8 cellular contexts compared by ENCODE assay signal in genomic region chr22:46076651-46077339, GRCh38.
DNase-seq lines count a peak whose midpoint lies in the region; ATAC-seq and TF ChIP-seq lines count a peak whose summit lies in the region.

No MANE protein-coding gene starts in this region.

- peaks cover 54 to 78% of the 10 kb centered on the region in 2 experiments for H3K4me1 ChIP-seq in HCT116 (ENCODE audit: control insufficient read depth in 1 of 2, insufficient read depth in 2 of 2, low read length in 2 of 2)
- peaks cover 0 to 75% of the 10 kb centered on the region in 2 donors for H3K4me1 ChIP-seq in right atrium auricular region
- H3K4me1 ChIP-seq in stomach: peaks cover 50 to 80% (median 69%) of the 10 kb centered on the region in 4 donors
- H3K4me1 ChIP-seq in Karpas-422 (ENCODE audit: low read length): peaks cover 21% of the 10 kb centered on the region

- H3K79me2 ChIP-seq in HCT116 (ENCODE audit: insufficient read depth, low read length) (peaks cover 100% of the 10 kb centered on the region), Karpas-422 (ENCODE audit: low read length) (peaks cover 96% of the 10 kb centered on the region)

- TF ChIP-seq POLR2A in HCT116 (IDR thresholded peaks at IDR 0.05; ENCODE audit: borderline replicate concordance, extremely low read depth, insufficient read depth, insufficient read length) (no peak), stomach (IDR thresholded peaks at IDR 0.05) (no peak)

- H3K4me3 Mint-ChIP-seq in activated CD8-positive, alpha-beta T cell treated with anti-CD3 and anti-CD28 coated beads, Interleukin-2, amount 10 ng/mL, durations not matched to agents 7 days and 5 days: no peak overlapping the region

- peaks cover 7 to 47% of the 10 kb centered on the region in 2 experiments for H3K36me3 ChIP-seq in HCT116 (ENCODE audit: control insufficient read depth in 1 of 2, insufficient read depth in 2 of 2, low read length in 2 of 2)
- H3K36me3 ChIP-seq in right atrium auricular region: no peaks in the 10 kb centered on the region
- H3K36me3 ChIP-seq in stomach: peaks cover 0 to 12% (median 0%) of the 10 kb centered on the region in 4 donors
- peaks cover 6% of the 10 kb centered on the region; the same call in 1 of the 2 replicates for H3K36me3 ChIP-seq in Karpas-422 (ENCODE audit: insufficient read depth, low read length)

- no peaks in the 10 kb centered on the region for H3K27me3 ChIP-seq in HCT116 (ENCODE audit: insufficient read depth, low read length)
- H3K27me3 ChIP-seq in right atrium auricular region: no peaks in the 10 kb centered on the region
- H3K27me3 ChIP-seq in stomach: no peaks in the 10 kb centered on the region
- no peaks in the 10 kb centered on the region for H3K27me3 ChIP-seq in Karpas-422 (ENCODE audit: low read length)

- H3K9me2 ChIP-seq in HCT116 (ENCODE audit: insufficient read depth) (no peaks in the 10 kb centered on the region), Karpas-422 (replicated peaks; ENCODE audit: insufficient read depth, low read length) (no peaks in the 10 kb centered on the region)

- BruUV-seq in HCT116 (replicated peaks; lab: Mats Ljungman, UMichigan): no TSS peak

- H3K4me1 Mint-ChIP-seq in activated CD8-positive, alpha-beta T cell treated with anti-CD3 and anti-CD28 coated beads, Interleukin-2, amount 10 ng/mL, durations not matched to agents 7 days and 5 days (ENCODE audit: low read depth): peaks cover 29% of the 10 kb centered on the region

- H3K4me2 ChIP-seq in HCT116 (ENCODE audit: low read length) (peak overlapping the region; percentile 99), Karpas-422 (ENCODE audit: low read depth, low read length, poor library complexity, severe bottlenecking) (no peak overlapping the region)

- H3K27ac ChIP-seq in HCT116 (ENCODE audit: low read depth, low read length): peak overlapping the region; percentile 100
- H3K27ac ChIP-seq in right atrium auricular region: peak overlapping the region; percentile 97 to 99
- H3K27ac ChIP-seq in stomach: peak overlapping the region; percentile 83 to 100 (median 99)
- no peak overlapping the region for H3K27ac ChIP-seq in Karpas-422 (ENCODE audit: low read length)

- no peak for TF ChIP-seq EP300 in stomach (IDR thresholded peaks at IDR 0.05)

- intact Hi-C loops in HCT116 (cut with micrococcal nuclease): no loop called here
- intact Hi-C loops in stomach (cut with DNase I; ENCODE audit: low total_unique reads): loop anchor here (10.0 kb wide), 1 partner anchor 62 kb away; no protein-coding TSS in a partner anchor

- peaks cover 1% of the 10 kb centered on the region for H3K36me3 Mint-ChIP-seq in activated CD8-positive, alpha-beta T cell treated with anti-CD3 and anti-CD28 coated beads, Interleukin-2, amount 10 ng/mL, durations not matched to agents 7 days and 5 days (ENCODE audit: low read depth)

- H3K4me3 ChIP-seq in HCT116 (replicated peaks in 1 of 2; ENCODE audit: low read depth in 1 of 2, low read length in 2 of 2): peak overlapping the region; percentile 64 to 90
- H3K4me3 ChIP-seq in astrocyte of the spinal cord (ENCODE audit: low read depth, low read length): peak overlapping the region; percentile 86
- peak overlapping the region; percentile 59 to 86 for H3K4me3 ChIP-seq in right atrium auricular region
- H3K4me3 ChIP-seq in stomach: peak overlapping the region; percentile 59 to 91 (median 80)
- H3K4me3 ChIP-seq in Karpas-422 (ENCODE audit: low read length): no peak overlapping the region

- RAD21 ChIA-PET in HCT116 (lab: Charles Lee; ENCODE audit: low non-redundant PET in 1 of 2, low total read pairs in 2 of 2, uncharacterized antibody in 2 of 2, unreplicated experiment in 2 of 2): no interaction called here

- DNase-seq in HCT116 (ENCODE audit: low read depth, low spot score) (no peak), astrocyte of the spinal cord (ENCODE audit: low read depth, low spot score) (no peak), right atrium auricular region (ENCODE audit: low spot score) (peak; percentile 66), stomach (peak; percentile 59), AML-193 (lab: John Stamatoyannopoulos, UW) (no peak), G401 (ENCODE audit: low spot score) (no peak), Karpas-422 (no peak)
- no peak for DNase-seq in activated CD8-positive, alpha-beta T cell treated with anti-CD3 and anti-CD28 coated beads, Interleukin-2, amount 10 ng/mL, durations not matched to agents 7 days and 5 days

- H3K27ac Mint-ChIP-seq in activated CD8-positive, alpha-beta T cell treated with anti-CD3 and anti-CD28 coated beads, Interleukin-2, amount 10 ng/mL, durations not matched to agents 7 days and 5 days: no peak overlapping the region

- H3K9me3 ChIP-seq in HCT116 (ENCODE audit: control insufficient read depth in 1 of 2, insufficient read depth in 1 of 2, low read depth in 1 of 2, low read length in 2 of 2) (no peaks in the 10 kb centered on the region), right atrium auricular region (no peaks in the 10 kb centered on the region), stomach (no peaks in the 10 kb centered on the region), Karpas-422 (ENCODE audit: low read length) (no peaks in the 10 kb centered on the region)

- H4K20me1 ChIP-seq in HCT116 (ENCODE audit: insufficient read depth) (no peaks in the 10 kb centered on the region), Karpas-422 (ENCODE audit: insufficient read depth, low read depth, low read length) (peaks cover 35% of the 10 kb centered on the region)

- POLR2A ChIA-PET in HCT116 (lab: Charles Lee): no interaction called here
- POLR2A ChIA-PET in activated CD8-positive, alpha-beta T cell treated with anti-CD3 and anti-CD28 coated beads, Interleukin-2, amount 10 ng/mL, durations not matched to agents 7 days and 5 days (lab: Charles Lee): no interaction called here

- TF ChIP-seq CTCF in HCT116 (IDR thresholded peaks at IDR 0.05 in 2 of 3, conservative IDR thresholded peaks at IDR 0.05 in 1 of 3; ENCODE audit: borderline replicate concordance in 1 of 3, insufficient read depth in 1 of 3, low read depth in 2 of 3, low read length in 2 of 3) (no peak), astrocyte of the spinal cord (IDR thresholded peaks at IDR 0.05; ENCODE audit: low read depth, low read length) (no peak), right atrium auricular region (IDR thresholded peaks at IDR 0.05) (no peak), stomach (IDR thresholded peaks at IDR 0.05) (no peak)

- 10 to 30% (median 18%) methylated on average over 21 to 23 of the region's 23 CpGs for WGBS in stomach, 5 donors

- no peaks in the 10 kb centered on the region for H3K9me3 Mint-ChIP-seq in activated CD8-positive, alpha-beta T cell treated with anti-CD3 and anti-CD28 coated beads, Interleukin-2, amount 10 ng/mL, durations not matched to agents 7 days and 5 days (ENCODE audit: insufficient read depth)

- no peak; the same call in 1 of the 2 replicates for ATAC-seq in HCT116
- ATAC-seq in activated CD8-positive, alpha-beta T cell treated with anti-CD3 and anti-CD28 coated beads, Interleukin-2, amount 10 ng/mL, durations not matched to agents 7 days and 5 days: no peak

- H2AFZ ChIP-seq in HCT116 (ENCODE audit: low read depth, low read length, poor library complexity, severe bottlenecking) (no peak overlapping the region), Karpas-422 (ENCODE audit: low read length) (no peak overlapping the region)

- H3K9ac ChIP-seq in HCT116 (ENCODE audit: low read length) (peak overlapping the region; percentile 99), Karpas-422 (ENCODE audit: low read length) (no peak overlapping the region)

- in situ Hi-C loops in astrocyte of the spinal cord (cut with HindIII; ENCODE audit: low sequenced_read_pairs) (no loop called here), G401 (cut with HindIII; ENCODE audit: low sequenced_read_pairs) (loop anchor here (5.0 kb wide), 1 partner anchor 54 kb away; no protein-coding TSS in a partner anchor)

- H3K27me3 Mint-ChIP-seq in activated CD8-positive, alpha-beta T cell treated with anti-CD3 and anti-CD28 coated beads, Interleukin-2, amount 10 ng/mL, durations not matched to agents 7 days and 5 days (ENCODE audit: low read depth): peaks cover 3% of the 10 kb centered on the region

- no peak for TF ChIP-seq RAD21 in HCT116 (IDR thresholded peaks at IDR 0.05; ENCODE audit: low read depth)

- CTCF ChIA-PET in HCT116 (lab: Charles Lee): interaction anchor here (3.6 kb wide), 1 partner anchor 70 kb away, joined by 13 read pairs; no protein-coding TSS in a partner anchor
- CTCF ChIA-PET in activated CD8-positive, alpha-beta T cell treated with anti-CD3 and anti-CD28 coated beads, Interleukin-2, amount 10 ng/mL, durations not matched to agents 7 days and 5 days (lab: Charles Lee): interaction anchor here (1.0 to 3.0 kb wide), 3 partner anchors 40 to 71 kb away, joined by 3 to 16 read pairs (median 3); no protein-coding TSS in a partner anchor

TF ChIP-seq in HCT116, 20 proteins besides CTCF, POLR2A, EP300 and RAD21:
- TF ChIP-seq POLR2AphosphoS5 (IDR thresholded peaks at IDR 0.05; ENCODE audit: low read depth, low read length) (no peak), EZH2 (IDR thresholded peaks at IDR 0.05) (no peak), CEBPB (IDR thresholded peaks at IDR 0.05; ENCODE audit: low read depth) (no peak), MAX (IDR thresholded peaks at IDR 0.05) (no peak), ZFX (IDR thresholded peaks at IDR 0.05) (no peak), SP1 (IDR thresholded peaks at IDR 0.05; ENCODE audit: low read depth) (no peak), EGR1 (IDR thresholded peaks at IDR 0.05; ENCODE audit: low read depth) (no peak)

Comparison
In these comparisons a context has a peak if more than half of its experiments do, and no peak if none do; other contexts are left out.
1. DNase-seq: peak in right atrium auricular region (single experiment) and stomach (single experiment); none in HCT116 (single experiment), astrocyte of the spinal cord (single experiment), AML-193 (0 of 2), G401 (single experiment), activated CD8-positive, alpha-beta T cell treated with anti-CD3 and anti-CD28 coated beads, Interleukin-2, amount 10 ng/mL, durations not matched to agents 7 days and 5 days (single experiment) and Karpas-422 (single experiment).